Comparison of ENCODE assay signal across 18 cellular contexts in the genomic region with DNA sequence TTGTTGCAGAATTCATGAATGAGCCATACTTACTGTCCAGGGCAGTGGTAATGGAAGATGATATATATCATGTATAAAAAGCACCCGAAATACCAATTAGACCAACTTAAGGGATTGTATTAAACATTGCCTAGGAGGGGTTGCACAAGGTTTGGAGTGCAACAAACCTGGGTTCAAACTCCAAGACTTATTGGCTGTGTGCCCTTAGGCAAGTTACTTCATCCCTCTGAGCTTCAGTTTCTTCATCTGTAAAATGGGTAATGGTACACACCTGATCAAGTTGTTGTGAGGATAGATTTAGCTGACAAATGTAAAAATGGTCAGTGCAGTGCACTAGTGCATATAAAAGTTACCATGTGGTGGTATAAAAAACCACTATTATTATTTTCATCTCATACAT. TPM values are rescaled to one million over a fixed set of nuclear protein-coding genes. Genes with fewer than 3 reads are reported as not detected.
DNase-seq lines count a peak whose midpoint lies in the region; TF ChIP-seq lines count a peak whose summit lies in the region.
"Had no signal": no experiment of that assay in that cellular context is flagged by ENCODE, and none has a peak within 500 bp of the region (broad histone marks: within the 10 kb centered on the region; RNA-seq: fewer than 3 reads in every experiment).

No MANE protein-coding gene starts in this region.

- peaks cover 22 to 26% (median 23%) of the 10 kb centered on the region in 3 donors for H3K4me1 Mint-ChIP-seq in IgD-negative memory B cell

- no peaks in the 10 kb centered on the region for H3K27me3 ChIP-seq in liver (ENCODE audit: control insufficient read depth in 4 of 4, insufficient read depth in 4 of 4, low read length in 3 of 4)
- H3K27me3 ChIP-seq: BLaER1 treated with 17β-estradiol and CSF1 and Interleukin-3, amounts not matched to agents 10 nM and 100 nM had no signal

- no peaks in the 10 kb centered on the region for H3K9me3 Mint-ChIP-seq in IgD-negative memory B cell
- H3K9me3 Mint-ChIP-seq: CD8-positive, alpha-beta T cell; HFFc6 had no signal

- H3K27me3 Mint-ChIP-seq in IgD-negative memory B cell: no peaks in the 10 kb centered on the region

- peak overlapping the region in 2 of 3 donors; percentile 23 to 41 for H3K27ac Mint-ChIP-seq in IgD-negative memory B cell
- H3K27ac Mint-ChIP-seq: CD8-positive, alpha-beta T cell; HFFc6 had no signal

- peaks cover 4% of the 10 kb centered on the region for H3K36me3 Mint-ChIP-seq in IgD-negative memory B cell

- DNase-seq in activated CD8-positive, alpha-beta memory T cell treated with anti-CD3 and anti-CD28 coated beads for 24 hours: peak; percentile 9
- DNase-seq in activated CD8-positive, alpha-beta memory T cell treated with anti-CD3 and anti-CD28 coated beads, Interleukin-2, amount 50 U/mL, for 4 hours: no peak
- no peak for DNase-seq in activated effector memory CD4-positive, alpha-beta T cell treated with anti-CD3 and anti-CD28 coated beads, Interleukin-2, amount 50 U/mL, for 16 hours
- no peak for DNase-seq in NCI-H2196 treated with DMSO at 0.1 percent for 48 hours (lab: John Stamatoyannopoulos, UW; ENCODE audit: unreplicated experiment)
- no peak for DNase-seq in NCI-H774 (lab: John Stamatoyannopoulos, UW)
- DNase-seq: Calu3; CD8-positive, alpha-beta T cell; DND-41; EL; GM23248; HFFc6; IMR-90 had no signal

- WGBS in liver: 37% methylated on average over 1 of the region's 1 CpG

- TF ChIP-seq CTCF in liver (IDR thresholded peaks at IDR 0.05; ENCODE audit: low read depth, low read length, missing input control): no peak

- H3K4me3 Mint-ChIP-seq in IgD-negative memory B cell: no peak overlapping the region
- H3K4me3 Mint-ChIP-seq: CD8-positive, alpha-beta T cell; HFFc6 had no signal

- peak in 1 of 2 donors; percentile 9 for TF ChIP-seq RAD21 in liver (IDR thresholded peaks at IDR 0.05)

- no peak overlapping the region for H3K9ac ChIP-seq in liver (ENCODE audit: low read depth in 1 of 2, low read length in 2 of 2)
- H3K9ac ChIP-seq: BLaER1 treated with 17β-estradiol and CSF1 and Interleukin-3, amounts not matched to agents 10 nM and 100 nM; GM23248 had no signal

- peaks cover 10 to 36% (median 22%) of the 10 kb centered on the region in 4 donors for H3K4me1 ChIP-seq in liver (ENCODE audit: control insufficient read depth in 4 of 4, insufficient read depth in 4 of 4, low read length in 3 of 4)

- H3K4me3 ChIP-seq in liver (ENCODE audit: low read depth in 1 of 3, low read length in 3 of 3): no peak overlapping the region
- H3K4me3 ChIP-seq: BLaER1 treated with 17β-estradiol and CSF1 and Interleukin-3, amounts not matched to agents 10 nM and 100 nM; GM23248; HAP-1 had no signal

- H3K36me3 ChIP-seq in liver (ENCODE audit: control insufficient read depth in 4 of 4, insufficient read depth in 3 of 4, low read depth in 1 of 4, low read length in 3 of 4): peaks cover 1 to 11% (median 3%) of the 10 kb centered on the region in 4 donors

- no peaks in the 10 kb centered on the region for H3K9me3 ChIP-seq in liver (ENCODE audit: control insufficient read depth in 4 of 4, low read length in 3 of 4)
- H3K9me3 ChIP-seq: BLaER1 treated with 17β-estradiol and CSF1 and Interleukin-3, amounts not matched to agents 10 nM and 100 nM; HAP-1 had no signal

- H3K27ac ChIP-seq in liver (ENCODE audit: low read depth in 1 of 2, low read length in 2 of 2): peak overlapping the region in 1 of 2 donors; percentile 20
- H3K27ac ChIP-seq: 22Rv1; BLaER1 treated with 17β-estradiol and CSF1 and Interleukin-3, amounts not matched to agents 10 nM and 100 nM; GM23248; HL-60 had no signal

TF ChIP-seq in liver, 16 proteins besides CTCF, POLR2A, EP300 and RAD21:
- peak; percentile 31 for TF ChIP-seq YY1 (IDR thresholded peaks at IDR 0.05)
- peak in 1 of 2 donors; percentile 12 for TF ChIP-seq GABPA (IDR thresholded peaks at IDR 0.05 in 1 of 2, conservative IDR thresholded peaks at IDR 0.05 in 1 of 2)
- TF ChIP-seq, protein P1, sequence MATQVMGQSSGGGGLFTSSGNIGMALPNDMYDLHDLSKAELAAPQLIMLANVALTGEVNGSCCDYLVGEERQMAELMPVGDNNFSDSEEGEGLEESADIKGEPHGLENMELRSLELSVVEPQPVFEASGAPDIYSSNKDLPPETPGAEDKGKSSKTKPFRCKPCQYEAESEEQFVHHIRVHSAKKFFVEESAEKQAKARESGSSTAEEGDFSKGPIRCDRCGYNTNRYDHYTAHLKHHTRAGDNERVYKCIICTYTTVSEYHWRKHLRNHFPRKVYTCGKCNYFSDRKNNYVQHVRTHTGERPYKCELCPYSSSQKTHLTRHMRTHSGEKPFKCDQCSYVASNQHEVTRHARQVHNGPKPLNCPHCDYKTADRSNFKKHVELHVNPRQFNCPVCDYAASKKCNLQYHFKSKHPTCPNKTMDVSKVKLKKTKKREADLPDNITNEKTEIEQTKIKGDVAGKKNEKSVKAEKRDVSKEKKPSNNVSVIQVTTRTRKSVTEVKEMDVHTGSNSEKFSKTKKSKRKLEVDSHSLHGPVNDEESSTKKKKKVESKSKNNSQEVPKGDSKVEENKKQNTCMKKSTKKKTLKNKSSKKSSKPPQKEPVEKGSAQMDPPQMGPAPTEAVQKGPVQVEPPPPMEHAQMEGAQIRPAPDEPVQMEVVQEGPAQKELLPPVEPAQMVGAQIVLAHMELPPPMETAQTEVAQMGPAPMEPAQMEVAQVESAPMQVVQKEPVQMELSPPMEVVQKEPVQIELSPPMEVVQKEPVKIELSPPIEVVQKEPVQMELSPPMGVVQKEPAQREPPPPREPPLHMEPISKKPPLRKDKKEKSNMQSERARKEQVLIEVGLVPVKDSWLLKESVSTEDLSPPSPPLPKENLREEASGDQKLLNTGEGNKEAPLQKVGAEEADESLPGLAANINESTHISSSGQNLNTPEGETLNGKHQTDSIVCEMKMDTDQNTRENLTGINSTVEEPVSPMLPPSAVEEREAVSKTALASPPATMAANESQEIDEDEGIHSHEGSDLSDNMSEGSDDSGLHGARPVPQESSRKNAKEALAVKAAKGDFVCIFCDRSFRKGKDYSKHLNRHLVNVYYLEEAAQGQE (IDR thresholded peaks at IDR 0.05): peak; percentile 32
- TF ChIP-seq HNF4G (IDR thresholded peaks at IDR 0.05): peak; percentile 83
- TF ChIP-seq RXRA (IDR thresholded peaks at IDR 0.05): peak; percentile 81 to 90
- TF ChIP-seq FOXA2 (IDR thresholded peaks at IDR 0.05): no peak
- TF ChIP-seq FOXA1 (IDR thresholded peaks at IDR 0.05): peak; percentile 13
- peak; percentile 51 for TF ChIP-seq SP1 (IDR thresholded peaks at IDR 0.05)
- peak; percentile 22 to 71 for TF ChIP-seq JUND (IDR thresholded peaks at IDR 0.05)
- no peak for TF ChIP-seq NR2F2 (IDR thresholded peaks at IDR 0.05)
- TF ChIP-seq, protein P2, sequence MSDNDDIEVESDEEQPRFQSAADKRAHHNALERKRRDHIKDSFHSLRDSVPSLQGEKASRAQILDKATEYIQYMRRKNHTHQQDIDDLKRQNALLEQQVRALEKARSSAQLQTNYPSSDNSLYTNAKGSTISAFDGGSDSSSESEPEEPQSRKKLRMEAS (IDR thresholded peaks at IDR 0.05): peak; percentile 56
- TF ChIP-seq, protein P3, sequence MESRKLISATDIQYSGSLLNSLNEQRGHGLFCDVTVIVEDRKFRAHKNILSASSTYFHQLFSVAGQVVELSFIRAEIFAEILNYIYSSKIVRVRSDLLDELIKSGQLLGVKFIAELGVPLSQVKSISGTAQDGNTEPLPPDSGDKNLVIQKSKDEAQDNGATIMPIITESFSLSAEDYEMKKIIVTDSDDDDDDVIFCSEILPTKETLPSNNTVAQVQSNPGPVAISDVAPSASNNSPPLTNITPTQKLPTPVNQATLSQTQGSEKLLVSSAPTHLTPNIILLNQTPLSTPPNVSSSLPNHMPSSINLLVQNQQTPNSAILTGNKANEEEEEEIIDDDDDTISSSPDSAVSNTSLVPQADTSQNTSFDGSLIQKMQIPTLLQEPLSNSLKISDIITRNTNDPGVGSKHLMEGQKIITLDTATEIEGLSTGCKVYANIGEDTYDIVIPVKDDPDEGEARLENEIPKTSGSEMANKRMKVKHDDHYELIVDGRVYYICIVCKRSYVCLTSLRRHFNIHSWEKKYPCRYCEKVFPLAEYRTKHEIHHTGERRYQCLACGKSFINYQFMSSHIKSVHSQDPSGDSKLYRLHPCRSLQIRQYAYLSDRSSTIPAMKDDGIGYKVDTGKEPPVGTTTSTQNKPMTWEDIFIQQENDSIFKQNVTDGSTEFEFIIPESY (IDR thresholded peaks at IDR 0.05): no peak
- peak; percentile 92 to 97 for TF ChIP-seq HNF4A (conservative IDR thresholded peaks at IDR 0.05)

RNA-seq across cellular contexts. Expression of a gene that starts 9.8 kb away (rescaled TPM):
- 24.4 TPM for polyA plus RNA-seq in IgD-negative memory B cell
- total RNA-seq in liver: 10 to 100 TPM; 36.7 to 54.0 TPM
- polyA plus RNA-seq in liver: 10 to 100 TPM; 13.0 to 15.5 TPM
